ENCODE assay signal across 9 cellular contexts in the genomic region with DNA sequence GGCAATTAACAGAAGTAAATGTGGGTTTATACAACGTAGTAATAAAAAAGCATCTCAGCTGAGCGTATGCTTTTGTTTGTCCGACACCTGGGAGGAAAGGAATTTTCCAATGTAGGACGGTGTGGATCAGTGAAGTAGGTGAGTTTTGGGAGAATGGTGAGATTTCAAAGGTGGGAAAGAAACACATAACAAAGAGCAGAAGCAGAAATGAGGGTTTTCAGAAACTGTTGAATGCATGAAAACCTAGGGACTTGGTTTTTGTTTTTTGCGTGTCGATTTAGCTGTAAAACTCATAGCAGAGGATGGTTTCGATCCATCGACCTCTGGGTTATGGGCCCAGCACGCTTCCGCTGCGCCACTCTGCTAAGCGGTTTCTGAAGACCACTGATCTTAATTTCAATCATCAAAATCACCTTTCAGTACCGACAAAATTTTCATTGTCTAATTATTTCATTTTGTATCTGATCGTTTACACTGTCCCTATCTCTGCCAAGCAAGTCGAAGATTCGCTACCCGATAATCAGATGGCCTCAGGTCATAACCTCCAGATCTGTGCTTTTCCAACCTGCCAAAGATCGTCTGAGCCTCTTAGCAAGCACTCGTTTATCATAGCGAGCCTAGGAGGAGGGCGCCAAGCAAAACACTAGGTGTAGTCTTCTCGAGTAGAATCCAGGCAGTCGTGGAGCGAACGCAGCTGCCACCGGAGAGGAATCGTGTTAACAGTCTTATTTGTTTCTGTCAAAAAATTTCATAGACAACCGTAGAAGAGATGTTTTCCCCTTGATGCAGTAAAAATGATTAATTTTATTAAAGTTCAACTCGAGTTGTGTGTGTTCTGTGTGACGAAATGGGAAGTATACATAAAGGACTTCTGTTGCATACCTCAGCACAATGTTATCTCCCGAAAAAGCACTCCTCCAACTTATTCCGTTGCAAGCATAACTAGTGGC. TPM values are rescaled to one million over a fixed set of nuclear protein-coding genes. Genes with fewer than 3 reads are reported as not detected.
DNase-seq lines count a peak whose midpoint lies in the region; ATAC-seq, FAIRE-seq and TF ChIP-seq lines count a peak whose summit lies in the region.
"Had no signal": no experiment of that assay in that cellular context is flagged by ENCODE, and none has a peak within 500 bp of the region (broad histone marks: within the 10 kb centered on the region; RNA-seq: fewer than 3 reads in every experiment).

No MANE protein-coding gene starts in this region.

- no peak overlapping the region for H3K27ac ChIP-seq in gastroesophageal sphincter

- DNase-seq in AG20443 (ENCODE audit: low spot score) (peak; percentile 24), HCEC 1CT (peak; percentile 69), RCC 7860 (ENCODE audit: low spot score) (peak; percentile 78), inferior parietal cortex (ENCODE audit: extremely low spot score) (peak; percentile 57)
- DNase-seq in activated naive CD8-positive, alpha-beta T cell treated with anti-CD3 and anti-CD28 coated beads for 36 hours: peak; percentile 52
- DNase-seq in stimulated activated CD8-positive, alpha-beta memory T cell treated with anti-CD3 and anti-CD28 coated beads, Interleukin-15, amount 100 ng/mL, for 48 hours (ENCODE audit: low read depth in 2 of 2): peak; percentile 3 to 20

- H3K27me3 Mint-ChIP-seq in activated naive CD8-positive, alpha-beta T cell treated with anti-CD3 and anti-CD28 coated beads for 36 hours: peaks cover 32% of the 10 kb centered on the region

- no peak for FAIRE-seq in RCC 7860 (lab: Jason Lieb, UNC)

- H3K9me3 Mint-ChIP-seq in activated naive CD8-positive, alpha-beta T cell treated with anti-CD3 and anti-CD28 coated beads for 36 hours: peaks cover 5% of the 10 kb centered on the region

- H3K36me3 ChIP-seq in gastroesophageal sphincter: no peaks in the 10 kb centered on the region

- no peaks in the 10 kb centered on the region for H3K9me3 ChIP-seq in gastroesophageal sphincter

- H3K36me3 Mint-ChIP-seq in activated naive CD8-positive, alpha-beta T cell treated with anti-CD3 and anti-CD28 coated beads for 36 hours: peaks cover 3% of the 10 kb centered on the region

- H3K4me3 Mint-ChIP-seq in activated naive CD8-positive, alpha-beta T cell treated with anti-CD3 and anti-CD28 coated beads for 36 hours: peak overlapping the region; percentile 82

- peak overlapping the region; percentile 90 for H3K27ac Mint-ChIP-seq in activated naive CD8-positive, alpha-beta T cell treated with anti-CD3 and anti-CD28 coated beads for 36 hours

- TF ChIP-seq POLR2A in gastroesophageal sphincter (IDR thresholded peaks at IDR 0.05): no peak

- H3K4me3 ChIP-seq in gastroesophageal sphincter: peak overlapping the region in 1 of 2 donors; percentile 19

- 9 to 10% methylated on average over 25 to 32 of the region's 32 CpGs for WGBS in gastroesophageal sphincter (ENCODE audit: low coverage in 1 of 2), 2 donors

- ATAC-seq in gastroesophageal sphincter (no peak), HG03565 (IDR thresholded peaks at IDR 0.05; ENCODE audit: unreplicated experiment) (no peak)

- peaks cover 10% of the 10 kb centered on the region for H3K4me1 Mint-ChIP-seq in activated naive CD8-positive, alpha-beta T cell treated with anti-CD3 and anti-CD28 coated beads for 36 hours

- peaks cover 51% of the 10 kb centered on the region for H3K27me3 ChIP-seq in gastroesophageal sphincter

- TF ChIP-seq EP300 in gastroesophageal sphincter (IDR thresholded peaks at IDR 0.05): no peak

- H3K4me1 ChIP-seq in gastroesophageal sphincter: no peaks in the 10 kb centered on the region

- no peak for TF ChIP-seq CTCF in gastroesophageal sphincter (IDR thresholded peaks at IDR 0.05)

RNA-seq across cellular contexts. Expression of a gene that starts 20.9 kb away (rescaled TPM):
- not detected for total RNA-seq in activated naive CD8-positive, alpha-beta T cell treated with anti-CD3 and anti-CD28 coated beads for 36 hours
- total RNA-seq in gastroesophageal sphincter: not detected
- total RNA-seq: pulmonary artery endothelial cell had no signal

RNA-seq across cellular contexts. Expression of a gene that starts 55.6 kb away (rescaled TPM):
- 1 to 10 TPM; 4.8 to 6.8 TPM for total RNA-seq in activated naive CD8-positive, alpha-beta T cell treated with anti-CD3 and anti-CD28 coated beads for 36 hours
- total RNA-seq in gastroesophageal sphincter: 10 to 100 TPM in 1 of 4 donors, 1 to 10 TPM in 3; 2.7 to 15.9 (median 5.4) TPM

Comparison
In these comparisons a context has a peak if more than half of its experiments do, and no peak if none do; other contexts are left out.
1. DNase-seq: peak in every context shown above with its lines; median percentile 78 in RCC 7860; 69 in HCEC 1CT; 57 in inferior parietal cortex; 52 in activated naive CD8-positive, alpha-beta T cell treated with anti-CD3 and anti-CD28 coated beads for 36 hours; 24 in AG20443; 12 in stimulated activated CD8-positive, alpha-beta memory T cell treated with anti-CD3 and anti-CD28 coated beads, Interleukin-15, amount 100 ng/mL, for 48 hours.